In the genomic region with DNA sequence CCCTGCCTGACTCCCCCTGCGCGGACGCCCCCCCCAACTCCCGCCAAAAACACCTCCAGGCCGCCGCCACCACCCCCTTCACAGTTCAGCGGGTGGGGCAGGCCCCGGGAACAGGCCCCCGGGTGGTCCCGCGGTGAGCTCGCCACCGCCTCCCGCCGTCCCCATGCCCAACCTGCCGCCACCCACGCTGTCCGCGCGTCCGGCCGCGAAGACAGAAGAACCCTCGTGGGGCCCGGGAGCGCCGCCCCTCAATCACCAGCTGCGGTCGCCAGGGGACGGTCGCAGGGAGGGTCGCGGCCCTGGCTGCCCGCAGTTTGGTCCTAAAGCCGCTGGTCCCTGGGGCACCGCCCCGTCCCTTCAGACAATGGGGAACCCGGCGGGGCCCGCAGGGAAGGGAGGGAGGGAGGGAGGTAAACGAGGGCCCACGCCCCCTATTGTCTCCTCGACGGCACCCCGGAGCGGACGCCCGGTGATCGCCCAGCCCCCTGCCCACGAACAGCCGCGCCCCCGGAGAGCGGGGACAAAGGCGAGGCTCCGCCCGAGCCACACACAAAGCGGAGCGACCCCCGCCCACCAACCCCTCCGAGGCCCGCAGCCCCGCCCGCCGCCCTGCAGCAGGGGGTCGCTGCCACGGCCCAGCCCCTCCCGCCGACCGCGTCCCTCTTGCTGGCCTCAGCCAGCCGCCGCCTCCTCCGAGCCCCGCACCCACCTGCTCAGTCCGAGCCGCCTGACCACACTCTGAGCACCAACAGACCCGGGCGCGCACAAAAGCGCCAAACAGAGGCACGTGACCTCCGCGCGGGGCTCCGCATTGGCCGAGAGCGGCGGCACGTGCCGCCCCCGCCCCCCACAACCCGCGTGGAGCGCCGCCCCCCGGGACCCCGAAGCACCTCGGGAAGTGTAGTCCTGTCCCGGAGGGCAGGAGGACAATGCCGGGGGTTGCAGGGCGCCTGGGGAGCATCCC, we compare ENCODE assay signal across 8 cellular contexts.
DNase-seq lines count a peak whose midpoint lies in the region; ATAC-seq, FAIRE-seq and TF ChIP-seq lines count a peak whose summit lies in the region.

A gene (minus strand): TSS at position 740 of the 964 bp plus-strand sequence. CDS start 1,743 bp downstream, outside the sequence.

- in situ Hi-C loops in astrocyte of the cerebellum (cut with HindIII; ENCODE audit: low sequenced_read_pairs), result no loop called here

- DNase-seq in NCI-H187 (lab: John Stamatoyannopoulos, UW) (peak; percentile 78 to 94), T-helper 9 cell (peak; percentile 84), astrocyte of the cerebellum (ENCODE audit: low read depth) (peak; percentile 80), hepatic stellate cell (ENCODE audit: low spot score) (peak; percentile 89), retinal pigment epithelial cell (ENCODE audit: low read depth) (peak; percentile 66), D721Med (ENCODE audit: insufficient read length, low spot score) (no peak)

- peak; percentile 14 for TF ChIP-seq CTCF in astrocyte of the cerebellum (IDR thresholded peaks at IDR 0.05; ENCODE audit: low read depth, low read length, missing control alignments)
- TF ChIP-seq CTCF in retinal pigment epithelial cell (conservative IDR thresholded peaks at IDR 0.05; ENCODE audit: low read depth, low read length), result no peak
- no peak for TF ChIP-seq CTCF in D721Med (IDR thresholded peaks at IDR 0.05; ENCODE audit: insufficient read depth, missing control alignments)

- H3K4me3 ChIP-seq in astrocyte of the cerebellum (ENCODE audit: low read depth, low read length) (peak within 1 kb of the TSS; percentile 80), retinal pigment epithelial cell (ENCODE audit: low read length) (peak within 1 kb of the TSS; percentile 95)

- ATAC-seq in GM18498 (IDR thresholded peaks at IDR 0.05; ENCODE audit: unreplicated experiment), result peak; percentile 77
- peak; percentile 57 for ATAC-seq in HG02870 (IDR thresholded peaks at IDR 0.05; ENCODE audit: unreplicated experiment)

- no peak for FAIRE-seq in D721Med (lab: Jason Lieb, UNC)
